Comparison of ENCODE assay signal across 1 cellular context in genomic region chr7:5773661-5774086, GRCh38.
A peak's percentile ranks its signal among the peaks of the same experiment; 100 is the strongest.
TF ChIP-seq lines count a peak whose summit lies in the region.

No MANE protein-coding gene starts in this region.

TF ChIP-seq in HepG2, 621 proteins besides CTCF, POLR2A, EP300 and RAD21 (continued from another document and continues in another):
- TF ChIP-seq ARID5B (CRISPR knock-in tag; IDR thresholded peaks at IDR 0.05), result no peak
- no peak for TF ChIP-seq USF2 (IDR thresholded peaks at IDR 0.05; ENCODE audit: low read depth, low read length)
- no peak for TF ChIP-seq USF2 (CRISPR knock-in tag; IDR thresholded peaks at IDR 0.05; ENCODE audit: borderline replicate concordance)
- no peak for TF ChIP-seq ZSCAN20 (CRISPR knock-in tag; IDR thresholded peaks at IDR 0.05; ENCODE audit: borderline replicate concordance)
- TF ChIP-seq PRDM10 (CRISPR knock-in tag; IDR thresholded peaks at IDR 0.05; ENCODE audit: low read depth), result no peak
- no peak for TF ChIP-seq CERS6 (CRISPR knock-in tag; IDR thresholded peaks at IDR 0.05)
- no peak for TF ChIP-seq ZNF563 (CRISPR knock-in tag; IDR thresholded peaks at IDR 0.05)
- TF ChIP-seq CHD2 (IDR thresholded peaks at IDR 0.05; ENCODE audit: low read depth, low read length), result no peak
- TF ChIP-seq FOXO4 (CRISPR knock-in tag; conservative IDR thresholded peaks at IDR 0.05), result no peak
- no peak for TF ChIP-seq HNRNPK (IDR thresholded peaks at IDR 0.05; ENCODE audit: low read depth, low read length, poor library complexity, severe bottlenecking)
- TF ChIP-seq ZNF501 (CRISPR knock-in tag; IDR thresholded peaks at IDR 0.05), result 0 out of 2 replicates have a peak, but pooled peaks have one; percentile 15
- TF ChIP-seq ZBTB49 (CRISPR knock-in tag; IDR thresholded peaks at IDR 0.05; ENCODE audit: borderline replicate concordance), result no peak
- TF ChIP-seq CREBL2 (CRISPR knock-in tag; IDR thresholded peaks at IDR 0.05; ENCODE audit: borderline replicate concordance), result no peak
- no peak for TF ChIP-seq ZNF773 (CRISPR knock-in tag; IDR thresholded peaks at IDR 0.05; ENCODE audit: borderline replicate concordance)
- no peak for TF ChIP-seq ZNF704 (CRISPR knock-in tag; IDR thresholded peaks at IDR 0.05; ENCODE audit: borderline replicate concordance)
- TF ChIP-seq ZMYM2 (CRISPR knock-in tag; IDR thresholded peaks at IDR 0.05), result peak; percentile 61; the same call in 1 of the 2 replicates
- peak; percentile 79 for TF ChIP-seq NFE2 (CRISPR knock-in tag; IDR thresholded peaks at IDR 0.05)
- peak; percentile 63; the same call in 1 of the 2 replicates for TF ChIP-seq TBX3 (IDR thresholded peaks at IDR 0.05; ENCODE audit: borderline replicate concordance)
- TF ChIP-seq RCOR2 (CRISPR knock-in tag; IDR thresholded peaks at IDR 0.05), result 0 out of 2 replicates have a peak, but pooled peaks have one; percentile 30
- TF ChIP-seq TOE1 (CRISPR knock-in tag; IDR thresholded peaks at IDR 0.05), result no peak
- TF ChIP-seq KAT8 (CRISPR knock-in tag; IDR thresholded peaks at IDR 0.05), result no peak
- no peak for TF ChIP-seq ZBED4 (CRISPR knock-in tag; IDR thresholded peaks at IDR 0.05; ENCODE audit: borderline replicate concordance)
- no peak for TF ChIP-seq FOSL1 (CRISPR knock-in tag; IDR thresholded peaks at IDR 0.05; ENCODE audit: borderline replicate concordance)
- peak; percentile 77 for TF ChIP-seq NFE2L2 (IDR thresholded peaks at IDR 0.05; ENCODE audit: low read length)
- no peak for TF ChIP-seq REL (CRISPR knock-in tag; conservative IDR thresholded peaks at IDR 0.05)
- TF ChIP-seq HMG20A (CRISPR knock-in tag; IDR thresholded peaks at IDR 0.05; ENCODE audit: borderline replicate concordance), result no peak
- peak; percentile 46; the same call in 1 of the 2 replicates for TF ChIP-seq KDM1A (CRISPR knock-in tag; IDR thresholded peaks at IDR 0.05)
- TF ChIP-seq ZBTB37 (CRISPR knock-in tag; IDR thresholded peaks at IDR 0.05), result no peak
- no peak for TF ChIP-seq ZNF256 (CRISPR knock-in tag; conservative IDR thresholded peaks at IDR 0.05)
- no peak for TF ChIP-seq HOXA9 (CRISPR knock-in tag; IDR thresholded peaks at IDR 0.05; ENCODE audit: borderline replicate concordance)
